Comparison of ENCODE assay signal across 8 cellular contexts in the genomic region with DNA sequence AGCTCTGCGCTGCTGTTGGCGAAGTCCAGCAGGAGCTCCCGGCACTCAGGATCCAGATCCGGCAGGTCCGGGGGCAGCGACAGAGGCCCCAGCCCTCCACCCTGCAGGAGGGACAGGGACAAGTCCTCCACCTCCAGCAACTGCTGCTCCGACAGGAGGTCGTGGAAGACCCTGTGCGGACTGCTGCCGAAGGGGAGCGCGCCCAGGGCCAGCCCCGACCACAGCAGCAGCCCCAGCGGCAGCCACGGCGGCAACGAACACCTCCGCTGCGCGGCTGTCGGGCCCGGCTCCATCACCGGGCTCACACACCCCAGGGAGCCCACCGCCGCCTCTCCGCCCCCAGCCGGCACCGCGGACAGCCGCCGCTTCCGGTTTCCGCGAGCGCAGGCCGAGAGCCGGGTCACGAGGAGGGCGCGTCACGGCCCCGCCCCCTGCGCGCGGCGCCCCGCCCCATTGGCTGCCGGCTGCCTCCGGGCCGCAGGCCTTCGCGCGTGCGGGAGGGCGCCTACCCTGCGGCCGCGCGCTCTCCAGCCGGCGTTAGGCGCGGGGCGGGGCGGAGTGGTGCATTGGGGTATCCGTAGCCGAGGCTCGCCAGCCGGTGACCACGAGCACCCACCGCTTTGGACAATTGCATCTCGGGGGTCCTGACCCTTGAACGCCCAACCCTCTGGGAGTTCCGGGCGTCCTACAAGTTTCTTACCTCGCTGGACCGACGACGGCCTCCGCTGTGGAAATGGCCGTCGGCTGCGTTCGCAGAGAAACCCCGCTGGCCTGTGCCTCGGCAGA. TPM values are rescaled to one million over a fixed set of nuclear protein-coding genes. Genes with fewer than 3 reads are reported as not detected.
DNase-seq lines count a peak whose midpoint lies in the region; ATAC-seq, FAIRE-seq and TF ChIP-seq lines count a peak whose summit lies in the region.

A gene with protein sequence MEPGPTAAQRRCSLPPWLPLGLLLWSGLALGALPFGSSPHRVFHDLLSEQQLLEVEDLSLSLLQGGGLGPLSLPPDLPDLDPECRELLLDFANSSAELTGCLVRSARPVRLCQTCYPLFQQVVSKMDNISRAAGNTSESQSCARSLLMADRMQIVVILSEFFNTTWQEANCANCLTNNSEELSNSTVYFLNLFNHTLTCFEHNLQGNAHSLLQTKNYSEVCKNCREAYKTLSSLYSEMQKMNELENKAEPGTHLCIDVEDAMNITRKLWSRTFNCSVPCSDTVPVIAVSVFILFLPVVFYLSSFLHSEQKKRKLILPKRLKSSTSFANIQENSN (minus strand): TSS at position 383 of the 786 bp plus-strand sequence. CDS start 90 bp downstream, at position 293.

- TF ChIP-seq CTCF in BJ (IDR thresholded peaks at IDR 0.05; ENCODE audit: insufficient read depth, low read depth, low read length) (no peak), HepG2 (CRISPR knock-in tag; IDR thresholded peaks at IDR 0.05) (0 out of 2 replicates have a peak, but pooled peaks have one; percentile 6)

- TF ChIP-seq EP300 in HepG2 (IDR thresholded peaks at IDR 0.05; ENCODE audit: low read depth in 2 of 2, low read length in 2 of 2), result no peak
- TF ChIP-seq EP300 in HepG2 (CRISPR knock-in tag; IDR thresholded peaks at IDR 0.05; ENCODE audit: borderline replicate concordance), result no peak

- H3K27me3 ChIP-seq in BJ (ENCODE audit: control insufficient read depth, insufficient read depth, low read length) (no peaks in the 10 kb centered on the region; the same call in 1 of the 2 replicates), HepG2 (ENCODE audit: control insufficient read depth in 1 of 2, insufficient read depth in 2 of 2, low read length in 2 of 2) (peaks cover 0 to 4% of the 10 kb centered on the region in 2 experiments; a peak in 2 of 5 replicates)

- H3K4me1 ChIP-seq in HepG2 (ENCODE audit: insufficient read depth, low read length), result peaks cover 28% of the 10 kb centered on the region

- POLR2A ChIA-PET in BJ (lab: Charles Lee), result no interaction called here
- POLR2A ChIA-PET in HepG2 (lab: Yijun Ruan, JAX), result no interaction called here

- peak within 1 kb of the TSS; percentile 99 for H3K4me3 ChIP-seq in BJ (ENCODE audit: low read depth, low read length)
- peak within 1 kb of the TSS; percentile 93 to 99 (median 97) for H3K4me3 ChIP-seq in HepG2 (replicated peaks in 1 of 3; ENCODE audit: insufficient read depth in 1 of 3, low read depth in 2 of 3, low read length in 3 of 3)

- peak within 1 kb of the TSS; percentile 80 for H2AFZ ChIP-seq in HepG2 (ENCODE audit: low read length)

- TF ChIP-seq POLR2A in HepG2 (IDR thresholded peaks at IDR 0.05; ENCODE audit: insufficient read depth in 1 of 2, low read depth in 2 of 2, low read length in 2 of 2), result peak; percentile 66 to 79

- TSS peak; percentile 90 for BruUV-seq in HepG2 (replicated peaks; lab: Mats Ljungman, UMichigan)

- H3K4me2 ChIP-seq in HepG2 (ENCODE audit: low read depth, low read length), result peak within 1 kb of the TSS; percentile 93

- intact Hi-C loops in HepG2 (cut with micrococcal nuclease; ENCODE audit: unreplicated experiment), result loop anchor here (1.0 kb wide), 1 partner anchor 116 kb away; a partner anchor contains a TSS

- peak within 1 kb of the TSS; percentile 58 for H3K27ac ChIP-seq in HepG2 (ENCODE audit: extremely low read length, insufficient read depth, low read length)

- CTCF ChIA-PET in BJ (lab: Yijun Ruan, JAX), result no interaction called here
- CTCF ChIA-PET in HepG2 (lab: Yijun Ruan, JAX; ENCODE audit: low intra/inter-chr PET ratio, low total read pairs), result no interaction called here

- H3K36me3 ChIP-seq in BJ (ENCODE audit: control insufficient read depth, insufficient read depth, low read length) (no peaks in the 10 kb centered on the region), HepG2 (replicated peaks in 1 of 2; ENCODE audit: control insufficient read depth in 1 of 2, insufficient read depth in 2 of 2, low read length in 2 of 2) (no peaks in the 10 kb centered on the region)

- peak; percentile 20 for DNase-seq in BJ (ENCODE audit: low read depth)
- peak; percentile 93 for DNase-seq in GM19240 (ENCODE audit: insufficient read length, low spot score)
- peak; percentile 92 for DNase-seq in NCI-H748 (lab: John Stamatoyannopoulos, UW; ENCODE audit: unreplicated experiment)
- peak; percentile 83 to 90 for DNase-seq in activated CD4-positive, alpha-beta T cell treated with anti-CD3 and anti-CD28 coated beads, Interleukin-2, amount 50 U/mL, for 24 hours (ENCODE audit: low read depth in 1 of 2, low spot score in 1 of 2)
- DNase-seq in dedifferentiated amniotic fluid mesenchymal stem cell (ENCODE audit: extremely low spot score), result peak; percentile 77
- peak; percentile 77 for DNase-seq in HepG2 (ENCODE audit: low spot score)
- peak; percentile 91 for DNase-seq in stimulated activated CD4-positive, alpha-beta T cell treated with anti-CD3 and anti-CD28 coated beads, Interleukin-4, amount 100 ng/mL, for 24 hours

- H3K79me2 ChIP-seq in HepG2 (ENCODE audit: insufficient read depth, low read length), result peaks cover 3% of the 10 kb centered on the region

- H3K9me3 ChIP-seq in HepG2 (ENCODE audit: low read length), result no peaks in the 10 kb centered on the region

- H4K20me1 ChIP-seq in HepG2 (ENCODE audit: insufficient read depth, low read length), result no peaks in the 10 kb centered on the region

- ATAC-seq in HG03457 (IDR thresholded peaks at IDR 0.05; ENCODE audit: unreplicated experiment), result peak; percentile 87
- peak; percentile 98 for ATAC-seq in HepG2

- FAIRE-seq in HepG2 (lab: Jason Lieb, UNC), result no peak

- H3K9ac ChIP-seq in HepG2 (ENCODE audit: insufficient read depth, low read depth, low read length), result peak within 1 kb of the TSS; percentile 88

- peak; percentile 29; the same call in 1 of the 2 replicates for TF ChIP-seq RAD21 in HepG2 (CRISPR knock-in tag; IDR thresholded peaks at IDR 0.05)

- no CpG with 5 or more reads among the region's 86 CpGs for WGBS in HepG2 (ENCODE audit: low lambda C conversion rate)

- in situ Hi-C loops in HepG2 (cut with HindIII; ENCODE audit: extremely low pct_ligation_motif_present, low pct_unique_long_range_greater_than_20kb), result no loop called here

TF ChIP-seq in HepG2, 621 proteins besides CTCF, POLR2A, EP300 and RAD21 (continues in another document):
- TF ChIP-seq MTF2 (CRISPR knock-in tag; IDR thresholded peaks at IDR 0.05; ENCODE audit: borderline replicate concordance) (no peak), DNMT3B (CRISPR knock-in tag; conservative IDR thresholded peaks at IDR 0.05) (no peak), NFE2 (CRISPR knock-in tag; IDR thresholded peaks at IDR 0.05) (no peak)
- TF ChIP-seq, protein P1, sequence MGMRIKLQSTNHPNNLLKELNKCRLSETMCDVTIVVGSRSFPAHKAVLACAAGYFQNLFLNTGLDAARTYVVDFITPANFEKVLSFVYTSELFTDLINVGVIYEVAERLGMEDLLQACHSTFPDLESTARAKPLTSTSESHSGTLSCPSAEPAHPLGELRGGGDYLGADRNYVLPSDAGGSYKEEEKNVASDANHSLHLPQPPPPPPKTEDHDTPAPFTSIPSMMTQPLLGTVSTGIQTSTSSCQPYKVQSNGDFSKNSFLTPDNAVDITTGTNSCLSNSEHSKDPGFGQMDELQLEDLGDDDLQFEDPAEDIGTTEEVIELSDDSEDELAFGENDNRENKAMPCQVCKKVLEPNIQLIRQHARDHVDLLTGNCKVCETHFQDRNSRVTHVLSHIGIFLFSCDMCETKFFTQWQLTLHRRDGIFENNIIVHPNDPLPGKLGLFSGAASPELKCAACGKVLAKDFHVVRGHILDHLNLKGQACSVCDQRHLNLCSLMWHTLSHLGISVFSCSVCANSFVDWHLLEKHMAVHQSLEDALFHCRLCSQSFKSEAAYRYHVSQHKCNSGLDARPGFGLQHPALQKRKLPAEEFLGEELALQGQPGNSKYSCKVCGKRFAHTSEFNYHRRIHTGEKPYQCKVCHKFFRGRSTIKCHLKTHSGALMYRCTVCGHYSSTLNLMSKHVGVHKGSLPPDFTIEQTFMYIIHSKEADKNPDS (CRISPR knock-in tag; IDR thresholded peaks at IDR 0.05), result no peak
- TF ChIP-seq, protein P2, sequence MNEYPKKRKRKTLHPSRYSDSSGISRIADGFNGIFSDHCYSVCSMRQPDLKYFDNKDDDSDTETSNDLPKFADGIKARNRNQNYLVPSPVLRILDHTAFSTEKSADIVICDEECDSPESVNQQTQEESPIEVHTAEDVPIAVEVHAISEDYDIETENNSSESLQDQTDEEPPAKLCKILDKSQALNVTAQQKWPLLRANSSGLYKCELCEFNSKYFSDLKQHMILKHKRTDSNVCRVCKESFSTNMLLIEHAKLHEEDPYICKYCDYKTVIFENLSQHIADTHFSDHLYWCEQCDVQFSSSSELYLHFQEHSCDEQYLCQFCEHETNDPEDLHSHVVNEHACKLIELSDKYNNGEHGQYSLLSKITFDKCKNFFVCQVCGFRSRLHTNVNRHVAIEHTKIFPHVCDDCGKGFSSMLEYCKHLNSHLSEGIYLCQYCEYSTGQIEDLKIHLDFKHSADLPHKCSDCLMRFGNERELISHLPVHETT (CRISPR knock-in tag; conservative IDR thresholded peaks at IDR 0.05), result peak; percentile 43; the same call in 1 of the 2 replicates

RNA-seq across cellular contexts. Expression of the gene that starts here (rescaled TPM):
- 20.1 and 33.6 TPM in 2 replicates for polyA plus RNA-seq in BJ (2011; rRNA removed)
- 14.5 and 23.0 TPM in 2 replicates for polyA minus RNA-seq in BJ (2011; rRNA and poly(A)+ RNA removed)
- 13.9 and 20.5 TPM in 2 replicates for total RNA-seq in HepG2 (2016; rRNA removed; fragmentation: Illumina TruSeq; extraction: Trizol)
- 0.97 and 4.0 TPM in 2 replicates for total RNA-seq in HepG2 (2016; cell fraction: cytosol; rRNA removed; fragmentation: Illumina TruSeq; extraction: Trizol; ENCODE audit: low read depth)
- total RNA-seq in HepG2 (2016; cell fraction: insoluble cytoplasmic fraction; rRNA removed; fragmentation: Illumina TruSeq; extraction: Trizol), result 14.7 and 22.2 TPM in 2 replicates
- total RNA-seq in HepG2 (2016; cell fraction: membrane; rRNA removed; fragmentation: Illumina TruSeq; extraction: Trizol), result 5.2 and 6.1 TPM in 2 replicates
- total RNA-seq in HepG2 (2016; cell fraction: nucleus; rRNA removed; fragmentation: Illumina TruSeq; extraction: Trizol), result 15.8 and 22.0 TPM in 2 replicates
- 8.7 and 9.9 TPM in 2 replicates for polyA plus RNA-seq in HepG2 (2011; rRNA removed)
- 5.7 and 6.0 TPM in 2 replicates for polyA plus RNA-seq in HepG2 (2011; cell fraction: cytosol; rRNA removed)
- polyA plus RNA-seq in HepG2 (2011; cell fraction: nucleus; rRNA removed), result 6.8 and 7.5 TPM in 2 replicates
- 10.4 and 15.8 TPM in 2 replicates for polyA plus RNA-seq in HepG2 (2012)
- 0.83 and 0.85 TPM in 2 replicates for polyA plus RNA-seq in HepG2 (2016; cell fraction: cytosol; fragmentation: Illumina TruSeq; extraction: Trizol; ENCODE audit: low read depth)
- 9.8 and 11.2 TPM in 2 replicates for polyA plus RNA-seq in HepG2 (2016; cell fraction: insoluble cytoplasmic fraction; fragmentation: Illumina TruSeq; extraction: Trizol; ENCODE audit: low read depth)
- 2.2 and 3.4 TPM in 2 replicates for polyA plus RNA-seq in HepG2 (2016; cell fraction: membrane; fragmentation: Illumina TruSeq; extraction: Trizol; ENCODE audit: low read depth)
- 21.3 and 27.0 TPM in 2 replicates for polyA plus RNA-seq in HepG2 (2016; cell fraction: nucleus; fragmentation: Illumina TruSeq; extraction: Trizol; ENCODE audit: insufficient read depth, low read depth)
- polyA minus RNA-seq in HepG2 (2011; rRNA and poly(A)+ RNA removed; ENCODE audit: low replicate concordance), result 21.8 and 34.2 TPM in 2 replicates
- 17.3 and 21.2 TPM in 2 replicates for polyA minus RNA-seq in HepG2 (2011; cell fraction: cytosol; rRNA and poly(A)+ RNA removed)
- 10.9 and 13.3 TPM in 2 replicates for polyA minus RNA-seq in HepG2 (2011; cell fraction: nucleus; rRNA and poly(A)+ RNA removed)

Comparison
In these comparisons a context has a peak if more than half of its experiments do, and no peak if none do; other contexts are left out.
1. Peak in every context shown above with its lines: DNase-seq, ATAC-seq, H3K4me3 ChIP-seq and H3K27ac ChIP-seq.
2. DNase-seq: peak in every context shown above with its lines; median percentile 93 in GM19240; 92 in NCI-H748; 91 in stimulated activated CD4-positive, alpha-beta T cell treated with anti-CD3 and anti-CD28 coated beads, Interleukin-4, amount 100 ng/mL, for 24 hours; 86 in activated CD4-positive, alpha-beta T cell treated with anti-CD3 and anti-CD28 coated beads, Interleukin-2, amount 50 U/mL, for 24 hours; 77 in dedifferentiated amniotic fluid mesenchymal stem cell; 77 in HepG2; 20 in BJ.